ENCODE assay signal across 10 cellular contexts in the genomic region with DNA sequence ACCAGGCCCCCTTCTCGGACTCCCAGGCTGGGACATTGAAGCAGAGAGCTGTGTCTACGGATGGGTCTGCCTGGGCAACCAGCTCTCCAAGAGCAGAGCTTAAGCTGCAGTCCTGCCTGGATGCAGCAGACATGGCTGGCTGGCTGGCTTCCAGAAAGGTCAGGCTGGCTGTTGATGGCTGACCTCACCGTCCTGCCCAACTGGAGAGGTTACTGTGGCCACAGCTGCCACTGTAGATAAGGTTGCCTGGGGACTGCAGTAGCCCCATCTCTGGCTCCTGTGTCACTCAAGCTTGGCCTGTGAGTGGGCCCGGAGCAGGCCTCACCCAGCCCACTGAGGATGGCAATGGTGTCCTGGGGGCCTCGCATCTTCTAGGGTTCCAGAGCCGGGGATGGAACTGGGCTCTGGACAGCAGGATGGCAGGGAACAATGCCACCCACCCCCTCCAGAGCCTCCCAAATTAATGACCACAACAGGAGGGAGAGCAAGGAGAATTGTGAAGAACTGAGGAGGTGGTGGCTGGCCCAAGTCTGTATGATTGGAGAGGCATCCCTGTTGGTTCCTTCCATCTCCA. TPM values are rescaled to one million over a fixed set of nuclear protein-coding genes. Genes with fewer than 3 reads are reported as not detected.
DNase-seq lines count a peak whose midpoint lies in the region; ATAC-seq and TF ChIP-seq lines count a peak whose summit lies in the region.
"Had no signal": no experiment of that assay in that cellular context is flagged by ENCODE, and none has a peak within 500 bp of the region (broad histone marks: within the 10 kb centered on the region; RNA-seq: fewer than 3 reads in every experiment).

No MANE protein-coding gene starts in this region.

- H3K36me3 Mint-ChIP-seq in activated naive CD4-positive, alpha-beta T cell treated with anti-CD3 and anti-CD28 coated beads, Interleukin-2, amount 10 ng/mL, durations not matched to agents 7 days and 5 days: peaks cover 7% of the 10 kb centered on the region

- no peak overlapping the region for H3K4me3 Mint-ChIP-seq in activated naive CD4-positive, alpha-beta T cell treated with anti-CD3 and anti-CD28 coated beads, Interleukin-2, amount 10 ng/mL, durations not matched to agents 7 days and 5 days

- TF ChIP-seq CTCF in RWPE1 (conservative IDR thresholded peaks at IDR 0.05; ENCODE audit: low read depth) (no peak), fibroblast of villous mesenchyme (IDR thresholded peaks at IDR 0.05; ENCODE audit: insufficient read depth, low read depth, low read length) (no peak), omental fat pad (IDR thresholded peaks at IDR 0.05) (no peak)

- peaks cover 56% of the 10 kb centered on the region for H3K4me1 Mint-ChIP-seq in activated naive CD4-positive, alpha-beta T cell treated with anti-CD3 and anti-CD28 coated beads, Interleukin-2, amount 10 ng/mL, durations not matched to agents 7 days and 5 days

- H3K4me3 ChIP-seq in fibroblast of villous mesenchyme (ENCODE audit: low read depth, low read length): no peak overlapping the region

- ATAC-seq in omental fat pad (ENCODE audit: low FRiP score) (peak; percentile 24), GM18498 (IDR thresholded peaks at IDR 0.05; ENCODE audit: unreplicated experiment) (no peak)

- H3K27ac Mint-ChIP-seq in activated naive CD4-positive, alpha-beta T cell treated with anti-CD3 and anti-CD28 coated beads, Interleukin-2, amount 10 ng/mL, durations not matched to agents 7 days and 5 days: no peak overlapping the region

- H3K27me3 Mint-ChIP-seq in activated naive CD4-positive, alpha-beta T cell treated with anti-CD3 and anti-CD28 coated beads, Interleukin-2, amount 10 ng/mL, durations not matched to agents 7 days and 5 days: peaks cover 47% of the 10 kb centered on the region

- peak; percentile 42 for DNase-seq in AG08396 (ENCODE audit: low spot score)
- DNase-seq in RWPE1 (ENCODE audit: low spot score): no peak
- DNase-seq in fibroblast of villous mesenchyme (ENCODE audit: low read depth): peak; percentile 67
- DNase-seq in omental fat pad (ENCODE audit: low spot score): no peak
- no peak for DNase-seq in activated CD4-positive, CD25-positive, alpha-beta regulatory T cell (lab: John Stamatoyannopoulos, UW)
- DNase-seq in GDM1 (lab: John Stamatoyannopoulos, UW): no peak
- no peak for DNase-seq in activated naive CD4-positive, alpha-beta T cell treated with anti-CD3 and anti-CD28 coated beads, Interleukin-2, amount 10 ng/mL, durations not matched to agents 7 days and 5 days
- DNase-seq: activated CD8-positive, alpha-beta memory T cell treated with anti-CD3 and anti-CD28 coated beads, Interleukin-2, amount 50 U/mL, for 4 hours; NCI-H1694 treated with DMSO at 0.1 percent for 48 hours had no signal

- POLR2A ChIA-PET in RWPE1 (lab: Yijun Ruan, JAX; ENCODE audit: low non-redundant PET): no interaction called here

- no peaks in the 10 kb centered on the region for H3K9me3 Mint-ChIP-seq in activated naive CD4-positive, alpha-beta T cell treated with anti-CD3 and anti-CD28 coated beads, Interleukin-2, amount 10 ng/mL, durations not matched to agents 7 days and 5 days

- H3K27ac ChIP-seq in RWPE1: peak overlapping the region; percentile 83

- CTCF ChIA-PET in RWPE1 (lab: Yijun Ruan, JAX): interaction anchor here (1.5 kb wide), 1 partner anchor 652 kb away, joined by 7 read pairs; no protein-coding TSS in a partner anchor
- CTCF ChIA-PET in activated naive CD4-positive, alpha-beta T cell treated with anti-CD3 and anti-CD28 coated beads, Interleukin-2, amount 10 ng/mL, durations not matched to agents 7 days and 5 days (lab: Charles Lee): no interaction called here

RNA-seq across cellular contexts. Expression of a gene that starts 37.0 kb away (rescaled TPM):
- total RNA-seq in fibroblast of villous mesenchyme: 42.5 and 81.6 TPM in 2 replicates
- 100 to 1,000 TPM; 115 to 350 (median 184) TPM for total RNA-seq in omental fat pad

Comparison
In these comparisons a context has a peak if more than half of its experiments do, and no peak if none do; other contexts are left out.
1. DNase-seq: peak in AG08396 (single experiment) and fibroblast of villous mesenchyme (single experiment); none in RWPE1 (single experiment), omental fat pad (single experiment), activated CD4-positive, CD25-positive, alpha-beta regulatory T cell (0 of 4), GDM1 (single experiment) and activated naive CD4-positive, alpha-beta T cell treated with anti-CD3 and anti-CD28 coated beads, Interleukin-2, amount 10 ng/mL, durations not matched to agents 7 days and 5 days (single experiment).